8 cellular contexts compared by ENCODE assay signal in genomic region chr7:149196705-149197171, GRCh38. TPM values are rescaled to one million over a fixed set of nuclear protein-coding genes. Genes with fewer than 3 reads are reported as not detected.
DNase-seq lines count a peak whose midpoint lies in the region; ATAC-seq, FAIRE-seq and TF ChIP-seq lines count a peak whose summit lies in the region.

No MANE protein-coding gene starts in this region.

- peak overlapping the region; percentile 65 for H3K9ac ChIP-seq in mammary epithelial cell (ENCODE audit: insufficient read depth, low read length)

- peak overlapping the region; percentile 95 for H3K4me2 ChIP-seq in A549
- H3K4me2 ChIP-seq in mammary epithelial cell (ENCODE audit: insufficient read depth, low read depth, low read length), result peak overlapping the region; percentile 81

- H3K27ac ChIP-seq in A549 (peak overlapping the region; percentile 93 to 94), mammary epithelial cell (ENCODE audit: insufficient read depth, low read depth, low read length) (peak overlapping the region; percentile 78)

- no peaks in the 10 kb centered on the region for H3K27me3 ChIP-seq in mammary epithelial cell (ENCODE audit: insufficient read depth, low read length)
- H3K27me3 ChIP-seq in mononuclear cell (ENCODE audit: insufficient read depth, low read length), result no peaks in the 10 kb centered on the region

- TF ChIP-seq CTCF in A549 (IDR thresholded peaks at IDR 0.05) (no peak), NB4 (IDR thresholded peaks at IDR 0.05; ENCODE audit: low read depth, low read length) (no peak), mammary epithelial cell (conservative IDR thresholded peaks at IDR 0.05 in 1 of 2, IDR thresholded peaks at IDR 0.05 in 1 of 2; ENCODE audit: extremely low read depth in 1 of 2, insufficient read depth in 1 of 2, low read depth in 1 of 2, low read length in 2 of 2) (no peak)

- H3K79me2 ChIP-seq in mammary epithelial cell (ENCODE audit: insufficient read depth, low read length), result peaks cover 59% of the 10 kb centered on the region

- TF ChIP-seq RAD21 in A549 (conservative IDR thresholded peaks at IDR 0.05 in 1 of 2, IDR thresholded peaks at IDR 0.05 in 1 of 2), result no peak

- H4K20me1 ChIP-seq in mammary epithelial cell (ENCODE audit: insufficient read depth, low read length), result no peaks in the 10 kb centered on the region

- DNase-seq in A549 (ENCODE audit: low read depth in 1 of 2, low spot score in 1 of 2) (peak; percentile 18 to 36), NB4 (ENCODE audit: low read depth) (peak; percentile 63), mammary epithelial cell (peak; percentile 31), SIG-M5 treated with dmso at 0.1 percent for 504 hours (lab: John Stamatoyannopoulos, UW; ENCODE audit: unreplicated experiment) (no peak)

- in situ Hi-C loops in mammary epithelial cell (cut with MboI; ENCODE audit: low sequenced_read_pairs in 2 of 2), result no loop called here

- no peak for TF ChIP-seq EP300 in A549 (IDR thresholded peaks at IDR 0.05)

- H2AFZ ChIP-seq in mammary epithelial cell (ENCODE audit: low read depth, low read length), result peak overlapping the region; percentile 84

- CTCF ChIA-PET in A549 (lab: Yijun Ruan, JAX), result interaction anchor here (0.8 to 4.0 kb wide), 7 partner anchors 11 to 80 kb away, joined by 3 to 21 read pairs (median 5); partner anchors contain the start of genes ZNF398, ZNF425 and ZNF783
- CTCF ChIA-PET in mammary epithelial cell (lab: Charles Lee; ENCODE audit: low non-redundant PET), result no interaction called here

- TSS peak; percentile 4 for BruUV-seq in mammary epithelial cell (replicated peaks; lab: Mats Ljungman, UMichigan)

- peaks cover 14% of the 10 kb centered on the region; the same call in 1 of the 3 replicates for H3K4me1 ChIP-seq in A549
- peaks cover 16% of the 10 kb centered on the region for H3K4me1 ChIP-seq in mammary epithelial cell (ENCODE audit: insufficient read depth, low read length)
- peaks cover 21% of the 10 kb centered on the region for H3K4me1 ChIP-seq in mononuclear cell (ENCODE audit: insufficient read depth, low read length)

- no peak for FAIRE-seq in A549 (lab: Jason Lieb, UNC)

- POLR2A ChIA-PET in A549 (lab: Yijun Ruan, JAX), result no interaction called here

- ATAC-seq in A549, result peak in 1 of 2 experiments; percentile 33; a peak in 3 of 6 replicates
- ATAC-seq in GM18511 (IDR thresholded peaks at IDR 0.05; ENCODE audit: unreplicated experiment), result peak; percentile 4
- ATAC-seq in GM21515 (IDR thresholded peaks at IDR 0.05; ENCODE audit: unreplicated experiment), result no peak
- ATAC-seq in GM18868 (IDR thresholded peaks at IDR 0.05; ENCODE audit: unreplicated experiment), result no peak

- intact Hi-C loops in mammary epithelial cell (cut with micrococcal nuclease), result loop anchor here (2.0 kb wide), 2 partner anchors 88 to 300 kb away; partner anchors contain the start of gene ZNF746

- peak overlapping the region; percentile 77 for H3K4me3 ChIP-seq in A549
- H3K4me3 ChIP-seq in NB4 (ENCODE audit: low read depth, low read length), result peak overlapping the region; percentile 84
- peak overlapping the region; percentile 80 to 89 (median 83) for H3K4me3 ChIP-seq in mammary epithelial cell (replicated peaks in 1 of 3; ENCODE audit: insufficient read depth in 1 of 3, low read depth in 2 of 3, low read length in 3 of 3)
- peak overlapping the region; percentile 81 for H3K4me3 ChIP-seq in mononuclear cell (ENCODE audit: low read length)

- WGBS in A549 (ENCODE audit: missing lambda C conversion rate), result 4% methylated on average over 7 of the region's 7 CpGs
- WGBS in mammary epithelial cell (ENCODE audit: low coverage, missing lambda C conversion rate), result 1% methylated on average over 6 of the region's 7 CpGs

- dilution Hi-C loops in mammary epithelial cell (cut with HindIII; ENCODE audit: low sequenced_read_pairs), result no loop called here

- TF ChIP-seq POLR2A in A549 (IDR thresholded peaks at IDR 0.05; ENCODE audit: low read length), result no peak
- no peak for TF ChIP-seq POLR2A in NB4 (IDR thresholded peaks at IDR 0.05; ENCODE audit: extremely low read depth, insufficient read length)

- no peaks in the 10 kb centered on the region for H3K9me3 ChIP-seq in A549
- no peaks in the 10 kb centered on the region for H3K9me3 ChIP-seq in mammary epithelial cell (replicated peaks; ENCODE audit: insufficient read depth, low read length)
- no peaks in the 10 kb centered on the region for H3K9me3 ChIP-seq in mononuclear cell (ENCODE audit: low read depth, low read length)

- peaks cover 21% of the 10 kb centered on the region for H3K36me3 ChIP-seq in mammary epithelial cell (ENCODE audit: insufficient read depth, low read length)

TF ChIP-seq in A549, 52 proteins besides CTCF, POLR2A, EP300 and RAD21:
- TF ChIP-seq NR3C1 (IDR thresholded peaks at IDR 0.05) (no peak), FOSL2 (IDR thresholded peaks at IDR 0.05) (no peak), FOSL2 (CRISPR knock-in tag; IDR thresholded peaks at IDR 0.05) (no peak), NPAS2 (CRISPR knock-in tag; IDR thresholded peaks at IDR 0.05; ENCODE audit: borderline replicate concordance) (no peak), CHD2 (IDR thresholded peaks at IDR 0.05; ENCODE audit: low read length, partially characterized antibody) (no peak), HOXB5 (CRISPR knock-in tag; IDR thresholded peaks at IDR 0.05) (no peak), SREBF2 (IDR thresholded peaks at IDR 0.05) (no peak), JUN (IDR thresholded peaks at IDR 0.05) (no peak), BHLHE40 (IDR thresholded peaks at IDR 0.05; ENCODE audit: low read depth, low read length) (no peak), MYC (IDR thresholded peaks at IDR 0.05; ENCODE audit: borderline replicate concordance, low read length) (no peak), POLR2AphosphoS2 (conservative IDR thresholded peaks at IDR 0.05; ENCODE audit: low read length) (no peak), REST (IDR thresholded peaks at IDR 0.05) (no peak), RFX5 (IDR thresholded peaks at IDR 0.05) (no peak), MAFK (IDR thresholded peaks at IDR 0.05; ENCODE audit: partially characterized antibody) (no peak)

RNA-seq across cellular contexts. Expression of gene ZNF282, which starts 1.4 kb away (rescaled TPM):
- 8.8 and 11.9 TPM in 2 replicates for polyA plus RNA-seq in A549 (2011; rRNA removed)
- polyA plus RNA-seq in A549 (2012; cell fraction: cytosol; rRNA removed), result 11.6 and 16.2 TPM in 2 replicates
- 34.5 and 37.6 TPM in 2 replicates for polyA plus RNA-seq in A549 (2012; cell fraction: nucleus; rRNA removed)
- polyA plus RNA-seq in A549 (2017; fragmentation: RNase III; extraction: RNeasy Plus Mini Kit Qiagen cat#74134 plus additional on column Dnase treatment), result 15.1 to 18.4 TPM (median 16.7 TPM) in 3 replicates
- polyA minus RNA-seq in A549 (2011; rRNA and poly(A)+ RNA removed), result 22.0 and 22.6 TPM in 2 replicates
- total RNA-seq in mammary epithelial cell, result 10 to 100 TPM; 38.0 to 44.9 TPM
- polyA plus RNA-seq in mammary epithelial cell, result 13.9 TPM
- polyA minus RNA-seq in mammary epithelial cell, result 23.8 TPM
- 10.7 TPM for total RNA-seq in mononuclear cell

RNA-seq across cellular contexts. Expression of gene ZNF212, which starts 42.7 kb away (rescaled TPM):
- polyA plus RNA-seq in A549 (2011; rRNA removed) (5.3 and 5.5 TPM in 2 replicates), A549 (2017; fragmentation: RNase III; extraction: RNeasy Plus Mini Kit Qiagen cat#74134 plus additional on column Dnase treatment) (6.0 to 7.9 TPM (median 6.7 TPM) in 3 replicates), mammary epithelial cell (5.4 TPM)
- 4.4 and 5.8 TPM in 2 replicates for polyA plus RNA-seq in A549 (2012; cell fraction: cytosol; rRNA removed)
- 20.1 and 24.1 TPM in 2 replicates for polyA plus RNA-seq in A549 (2012; cell fraction: nucleus; rRNA removed)
- 4.1 and 5.6 TPM in 2 replicates for polyA minus RNA-seq in A549 (2011; rRNA and poly(A)+ RNA removed)
- total RNA-seq in mammary epithelial cell (10 to 100 TPM in 1 of 2 donors, 1 to 10 TPM in 1; 9.2 to 11.1 TPM), mononuclear cell (9.2 TPM)
- polyA minus RNA-seq in mammary epithelial cell, result 14.1 TPM

RNA-seq across cellular contexts. Expression of gene ZNF398, which starts 49.5 kb away (rescaled TPM):
- polyA plus RNA-seq in A549 (2011; rRNA removed), result 8.1 and 8.4 TPM in 2 replicates
- polyA plus RNA-seq in A549 (2012; cell fraction: cytosol; rRNA removed), result 3.5 and 4.7 TPM in 2 replicates
- polyA plus RNA-seq in A549 (2012; cell fraction: nucleus; rRNA removed), result 8.4 and 11.6 TPM in 2 replicates
- polyA plus RNA-seq in A549 (2017; fragmentation: RNase III; extraction: RNeasy Plus Mini Kit Qiagen cat#74134 plus additional on column Dnase treatment), result 6.5 to 7.0 TPM (median 6.6 TPM) in 3 replicates
- 32.5 and 36.2 TPM in 2 replicates for polyA minus RNA-seq in A549 (2011; rRNA and poly(A)+ RNA removed)
- total RNA-seq in mammary epithelial cell, result 10 to 100 TPM; 16.0 to 26.2 TPM
- polyA plus RNA-seq in mammary epithelial cell, result 10.3 TPM
- polyA minus RNA-seq in mammary epithelial cell, result 29.6 TPM
- 18.7 TPM for total RNA-seq in mononuclear cell
